ENCODE assay signal across 1 cellular context in genomic region chr19:3863648-3864047, GRCh38.
TF ChIP-seq lines count a peak whose summit lies in the region.

No MANE protein-coding gene starts in this region.

TF ChIP-seq in H1, 55 proteins besides CTCF, POLR2A, EP300 and RAD21:
- TF ChIP-seq POU5F1 (IDR thresholded peaks at IDR 0.05; ENCODE audit: low read depth, low read length): no peak
- TF ChIP-seq NANOG (IDR thresholded peaks at IDR 0.05; ENCODE audit: insufficient read depth, low read depth, low read length, poor library complexity, severe bottlenecking): no peak
- no peak for TF ChIP-seq TCF12 (IDR thresholded peaks at IDR 0.05; ENCODE audit: low read depth, low read length)
- TF ChIP-seq CTBP2 (IDR thresholded peaks at IDR 0.05; ENCODE audit: borderline replicate concordance, insufficient read depth, insufficient read length, low read length): no peak
- no peak for TF ChIP-seq TAF1 (IDR thresholded peaks at IDR 0.05; ENCODE audit: low read depth, low read length)
- no peak for TF ChIP-seq ASH2L (IDR thresholded peaks at IDR 0.05; ENCODE audit: low read length)
